24 cellular contexts compared by ENCODE assay signal in genomic region chr5:17114715-17115599, GRCh38.
A peak's percentile ranks its signal among the peaks of the same experiment; 100 is the strongest.
DNase-seq lines count a peak whose midpoint lies in the region; ATAC-seq and TF ChIP-seq lines count a peak whose summit lies in the region.
"Had no signal": no experiment of that assay in that cellular context is flagged by ENCODE, and none has a peak within 500 bp of the region (broad histone marks: within the 10 kb centered on the region; RNA-seq: fewer than 3 reads in every experiment).

No MANE protein-coding gene starts in this region.

- H2AFZ ChIP-seq in PC-9 (peak overlapping the region; percentile 29; the same call in 1 of the 2 replicates), osteoblast (ENCODE audit: low read length) (no peak overlapping the region)

- H3F3A ChIP-seq in PC-9 (ENCODE audit: insufficient read depth, low read depth) = peaks cover 28% of the 10 kb centered on the region; the same call in 1 of the 2 replicates

- H3K9me3 ChIP-seq in PC-9 (ENCODE audit: insufficient read depth, low read depth) (no peaks in the 10 kb centered on the region), endocrine pancreas (ENCODE audit: control insufficient read depth, low read length) (no peaks in the 10 kb centered on the region), osteoblast (ENCODE audit: low read depth, low read length) (no peaks in the 10 kb centered on the region), upper lobe of right lung (no peaks in the 10 kb centered on the region)
- H3K9me3 ChIP-seq: lower lobe of right lung had no signal

- H3K36me3 ChIP-seq in PC-9 (ENCODE audit: low read depth) = no peaks in the 10 kb centered on the region
- no peaks in the 10 kb centered on the region for H3K36me3 ChIP-seq in endocrine pancreas (ENCODE audit: control insufficient read depth, insufficient read depth, low read length)
- no peaks in the 10 kb centered on the region for H3K36me3 ChIP-seq in osteoblast (ENCODE audit: insufficient read depth, low read length)
- H3K36me3 ChIP-seq in upper lobe of right lung = no peaks in the 10 kb centered on the region
- H3K36me3 ChIP-seq: BLaER1 treated with 17β-estradiol and CSF1 and Interleukin-3, amounts not matched to agents 10 nM and 100 nM; lower lobe of right lung had no signal

- no peaks in the 10 kb centered on the region for H4K20me1 ChIP-seq in PC-9 (ENCODE audit: insufficient read depth)
- no peaks in the 10 kb centered on the region for H4K20me1 ChIP-seq in osteoblast (ENCODE audit: insufficient read depth, low read length)
- H4K20me1 ChIP-seq: BLaER1 treated with 17β-estradiol and CSF1 and Interleukin-3, amounts not matched to agents 10 nM and 100 nM had no signal

- CTCF ChIA-PET in Calu3 (lab: Charles Lee) = interaction anchor here (0.5 to 1.8 kb wide), 4 partner anchors 13 to 181 kb away, joined by 3 to 8 read pairs (median 4); no protein-coding TSS in a partner anchor
- CTCF ChIA-PET in PC-9 (lab: Charles Lee) = interaction anchor here (0.5 to 1.9 kb wide), 3 partner anchors 18 to 298 kb away, joined by 3 to 14 read pairs (median 3); no protein-coding TSS in a partner anchor

- BruUV-seq in Calu3 (replicated peaks; lab: Mats Ljungman, UMichigan) (no TSS peak), PC-9 (replicated peaks; lab: Mats Ljungman, UMichigan) (no TSS peak)

- POLR2A ChIA-PET in PC-9 (lab: Charles Lee; ENCODE audit: unreplicated experiment) = interaction anchor here (0.6 to 1.6 kb wide), 4 partner anchors 13 to 73 kb away, joined by 3 to 8 read pairs (median 4); no protein-coding TSS in a partner anchor

- TF ChIP-seq CTCF in Calu3 (IDR thresholded peaks at IDR 0.05; ENCODE audit: unreplicated experiment) (no peak), PC-9 (conservative IDR thresholded peaks at IDR 0.05) (no peak), osteoblast (IDR thresholded peaks at IDR 0.05; ENCODE audit: extremely low read depth, low read depth, low read length) (no peak), upper lobe of right lung (IDR thresholded peaks at IDR 0.05) (no peak)

- no peak overlapping the region for H3K9ac ChIP-seq in endocrine pancreas (ENCODE audit: control insufficient read depth, insufficient read depth, low read length)
- H3K9ac ChIP-seq: BLaER1 treated with 17β-estradiol and CSF1 and Interleukin-3, amounts not matched to agents 10 nM and 100 nM had no signal

- no peaks in the 10 kb centered on the region for H3K9me2 ChIP-seq in PC-9 (ENCODE audit: insufficient read depth)

- H3K79me2 ChIP-seq in PC-9 (ENCODE audit: low read depth) = no peaks in the 10 kb centered on the region
- no peaks in the 10 kb centered on the region for H3K79me2 ChIP-seq in osteoblast (ENCODE audit: insufficient read depth, low read length)

- no peak for ATAC-seq in GM18873 (IDR thresholded peaks at IDR 0.05; ENCODE audit: low FRiP score, unreplicated experiment)
- ATAC-seq in upper lobe of right lung = no peak
- ATAC-seq: GM12878, right cardiac atrium had no signal

- intact Hi-C loops in Calu3 (cut with micrococcal nuclease; ENCODE audit: unreplicated experiment) (loop anchor here (5.0 kb wide), 3 partner anchors 72 to 183 kb away; no protein-coding TSS in a partner anchor), PC-9 (cut with micrococcal nuclease; ENCODE audit: unreplicated experiment) (loop anchor here (5.0 kb wide), 1 partner anchor 58 kb away; no protein-coding TSS in a partner anchor), upper lobe of right lung (cut with DNase I) (no loop called here)

- peak overlapping the region; percentile 69 for H3K4me2 ChIP-seq in PC-9
- H3K4me2 ChIP-seq in osteoblast (ENCODE audit: insufficient read depth, low read length) = peak overlapping the region; percentile 76

- H3K4me1 Mint-ChIP-seq in Calu3 (ENCODE audit: low read depth, unreplicated experiment) = peaks cover 69% of the 10 kb centered on the region

- H3K9me3 Mint-ChIP-seq in Calu3 (ENCODE audit: low read depth, unreplicated experiment) = no peaks in the 10 kb centered on the region

- H3K27ac ChIP-seq in PC-9 = peak overlapping the region; percentile 69
- H3K27ac ChIP-seq in osteoblast (ENCODE audit: low read depth, low read length) = peak overlapping the region; percentile 63
- no peak overlapping the region for H3K27ac ChIP-seq in upper lobe of right lung
- H3K27ac ChIP-seq: BLaER1 treated with 17β-estradiol and CSF1 and Interleukin-3, amounts not matched to agents 10 nM and 100 nM; dorsolateral prefrontal cortex; lower lobe of right lung had no signal

- H3K4me3 ChIP-seq in PC-9 = peak overlapping the region; percentile 26; the same call in 1 of the 2 replicates
- H3K4me3 ChIP-seq in endocrine pancreas (ENCODE audit: control insufficient read depth, insufficient read depth, low read length) = peak overlapping the region; percentile 35
- no peak overlapping the region for H3K4me3 ChIP-seq in osteoblast (ENCODE audit: insufficient read depth, low read length)
- H3K4me3 ChIP-seq in upper lobe of right lung = no peak overlapping the region
- H3K4me3 ChIP-seq: BLaER1 treated with 17β-estradiol and CSF1 and Interleukin-3, amounts not matched to agents 10 nM and 100 nM; dorsolateral prefrontal cortex; GM12878; lower lobe of right lung had no signal

- H3K4me3 Mint-ChIP-seq in Calu3 (ENCODE audit: low read depth, unreplicated experiment) = peak overlapping the region; percentile 59
- H3K4me3 Mint-ChIP-seq: IgD-negative memory B cell, type B pancreatic cell had no signal

- H3K27me3 Mint-ChIP-seq in Calu3 (ENCODE audit: unreplicated experiment) = no peaks in the 10 kb centered on the region
- H3K27me3 Mint-ChIP-seq: IgD-negative memory B cell, type B pancreatic cell had no signal

- peaks cover 22% of the 10 kb centered on the region for H3K36me3 Mint-ChIP-seq in Calu3 (ENCODE audit: insufficient read depth, unreplicated experiment)
- H3K36me3 Mint-ChIP-seq: IgD-negative memory B cell, type B pancreatic cell had no signal

- H3K27ac Mint-ChIP-seq in Calu3 (ENCODE audit: unreplicated experiment) = peak overlapping the region; percentile 96
- H3K27ac Mint-ChIP-seq: IgD-negative memory B cell, type B pancreatic cell had no signal

- DNase-seq in Calu3 (no peak), PC-9 (no peak), osteoblast (ENCODE audit: insufficient read length, low spot score, missing footprints) (no peak), upper lobe of right lung (no peak), NAMALWA (ENCODE audit: low spot score) (no peak)
- DNase-seq: activated CD4-positive, alpha-beta T cell treated with anti-CD3 and anti-CD28 coated beads for 4 hours; activated CD8-positive, alpha-beta memory T cell treated with anti-CD3 and anti-CD28 coated beads for 24 hours; activated gamma-delta T cell treated with Interleukin-2 at 50 U/mL for 16 hours; dorsolateral prefrontal cortex; glutamatergic neuron; GM23248; islet precursor cell; lower lobe of right lung; NCI-H1105; NCI-H2029; NCI-H226; right cardiac atrium; stimulated activated CD4-positive, alpha-beta T cell treated with anti-CD3 and anti-CD28 coated beads, Interleukin-2, amount 100 ng/mL, for 24 hours had no signal

- H3K4me1 ChIP-seq in PC-9 (replicated peaks; ENCODE audit: insufficient read depth) = peaks cover 48% of the 10 kb centered on the region
- no peaks in the 10 kb centered on the region for H3K4me1 ChIP-seq in endocrine pancreas (ENCODE audit: control insufficient read depth, insufficient read depth, low read length)
- peaks cover 32% of the 10 kb centered on the region for H3K4me1 ChIP-seq in osteoblast (ENCODE audit: insufficient read depth, low read length)
- peaks cover 5% of the 10 kb centered on the region for H3K4me1 ChIP-seq in upper lobe of right lung

- no peaks in the 10 kb centered on the region for H3K27me3 ChIP-seq in PC-9 (ENCODE audit: insufficient read depth, low read depth)
- no peaks in the 10 kb centered on the region for H3K27me3 ChIP-seq in endocrine pancreas (ENCODE audit: control insufficient read depth, insufficient read depth, low read length)
- H3K27me3 ChIP-seq in osteoblast (ENCODE audit: insufficient read depth, low read length) = no peaks in the 10 kb centered on the region
- H3K27me3 ChIP-seq in upper lobe of right lung = no peaks in the 10 kb centered on the region
- H3K27me3 ChIP-seq: BLaER1 treated with 17β-estradiol and CSF1 and Interleukin-3, amounts not matched to agents 10 nM and 100 nM; dorsolateral prefrontal cortex had no signal

Comparison
In these comparisons a context has a peak if more than half of its experiments do, and no peak if none do; other contexts are left out.
1. H3K4me3 ChIP-seq: peak in PC-9 (single experiment) and endocrine pancreas (single experiment); none in osteoblast (single experiment) and upper lobe of right lung (single experiment).